15 cellular contexts compared by ENCODE assay signal in genomic region chr16:53042235-53042645, GRCh38. TPM values are rescaled to one million over a fixed set of nuclear protein-coding genes. Genes with fewer than 3 reads are reported as not detected.
DNase-seq lines count a peak whose midpoint lies in the region; ATAC-seq and FAIRE-seq lines count a peak whose summit lies in the region.
"Had no signal": no experiment of that assay in that cellular context is flagged by ENCODE, and none has a peak within 500 bp of the region (broad histone marks: within the 10 kb centered on the region; RNA-seq: fewer than 3 reads in every experiment).

No MANE protein-coding gene starts in this region.

- no peaks in the 10 kb centered on the region for H3K36me3 ChIP-seq in NT2/D1 (ENCODE audit: insufficient read depth, insufficient read length, low read length)
- no peaks in the 10 kb centered on the region for H3K36me3 ChIP-seq in subcutaneous abdominal adipose tissue (ENCODE audit: control insufficient read depth in 5 of 5, insufficient read depth in 5 of 5, low read length in 5 of 5)
- H3K36me3 ChIP-seq: neutrophil had no signal

- H3K4me3 ChIP-seq in NT2/D1 (ENCODE audit: insufficient read length, low read depth) (peak overlapping the region; percentile 55), subcutaneous abdominal adipose tissue (ENCODE audit: low read depth in 1 of 5, low read length in 5 of 5) (peak overlapping the region in 3 of 5 donors; percentile 27 to 40 (median 35))

- no peak for DNase-seq in NT2/D1 (ENCODE audit: low read depth, low spot score)
- DNase-seq in epithelial cell of prostate (ENCODE audit: low read depth, low spot score), result no peak
- DNase-seq in left kidney (ENCODE audit: low read depth, low spot score), result peak; percentile 26
- no peak for DNase-seq in hepatic stellate cell (ENCODE audit: low spot score)
- DNase-seq in ureter (ENCODE audit: low spot score), result no peak
- DNase-seq in urothelium cell line (ENCODE audit: low spot score), result no peak
- DNase-seq: activated CD8-positive, alpha-beta memory T cell treated with anti-CD3 and anti-CD28 coated beads for 24 hours; activated naive CD4-positive, alpha-beta T cell treated with anti-CD3 and anti-CD28 coated beads for 36 hours; central memory CD4-positive, alpha-beta T cell; NCI-H1694; stimulated activated CD4-positive, alpha-beta T cell treated with anti-CD3 and anti-CD28 coated beads, Interleukin-1b, Interleukin-23, amount 100 ng/mL, for 48 hours had no signal

- no peak for FAIRE-seq in urothelium cell line (lab: Jason Lieb, UNC)

- peak overlapping the region; percentile 69 for H3K27ac ChIP-seq in epithelial cell of prostate
- peak overlapping the region; percentile 50 for H3K27ac ChIP-seq in subcutaneous abdominal adipose tissue (ENCODE audit: low read depth, low read length)
- H3K27ac ChIP-seq: neutrophil had no signal

- ATAC-seq in HG02623 (IDR thresholded peaks at IDR 0.05; ENCODE audit: unreplicated experiment), result no peak
- ATAC-seq: stimulated activated memory B cell treated with anti-CD40 and anti-IgM and Interleukin-4, amounts not matched to agents 10 μg/mL and 1 μg/mL and 100 μg/mL, for 72 hours had no signal

- peaks cover 17% of the 10 kb centered on the region for H3K9me3 ChIP-seq in NT2/D1 (ENCODE audit: insufficient read depth, low read length)
- H3K9me3 ChIP-seq in subcutaneous abdominal adipose tissue (ENCODE audit: control insufficient read depth in 5 of 5, low read length in 5 of 5), result no peaks in the 10 kb centered on the region
- H3K9me3 ChIP-seq: neutrophil had no signal

- H3K9ac ChIP-seq in NT2/D1 (ENCODE audit: insufficient read length, low read depth) (peak overlapping the region; percentile 79), subcutaneous abdominal adipose tissue (ENCODE audit: low read length in 5 of 5) (peak overlapping the region in 2 of 5 donors; percentile 10 to 24)

- H3K27me3 ChIP-seq in NT2/D1 (ENCODE audit: insufficient read depth, insufficient read length) (peaks cover 3% of the 10 kb centered on the region), subcutaneous abdominal adipose tissue (ENCODE audit: control insufficient read depth in 5 of 5, insufficient read depth in 4 of 5, low read length in 5 of 5) (no peaks in the 10 kb centered on the region)

- peaks cover 4% of the 10 kb centered on the region for H3K4me1 ChIP-seq in NT2/D1 (ENCODE audit: insufficient read depth, insufficient read length)
- peaks cover 13 to 35% (median 29%) of the 10 kb centered on the region in 5 donors for H3K4me1 ChIP-seq in subcutaneous abdominal adipose tissue (ENCODE audit: control insufficient read depth in 5 of 5, insufficient read depth in 5 of 5, low read length in 5 of 5)

RNA-seq across cellular contexts. Expression of gene CHD9NB, which starts 10.5 kb away (rescaled TPM):
- total RNA-seq in ureter, result 2.2 TPM

RNA-seq across cellular contexts. Expression of gene CHD9, which starts 12.6 kb away (rescaled TPM):
- 135 TPM for total RNA-seq in ureter
